8 cellular contexts compared by ENCODE assay signal in genomic region chr10:88392222-88392621, GRCh38.
DNase-seq lines count a peak whose midpoint lies in the region; ATAC-seq and TF ChIP-seq lines count a peak whose summit lies in the region.

No MANE protein-coding gene starts in this region.

- H3K27me3 Mint-ChIP-seq in activated CD4-positive, alpha-beta memory T cell treated with anti-CD3 and anti-CD28 coated beads, Interleukin-2, amount 10 ng/mL, durations not matched to agents 7 days and 5 days, result no peaks in the 10 kb centered on the region

- H3K9me3 ChIP-seq in hepatocyte (ENCODE audit: low read depth), result peaks cover 6% of the 10 kb centered on the region

- CTCF ChIA-PET in GM10248 (lab: Yijun Ruan, JAX), result interaction anchor here (0.9 to 1.7 kb wide), 13 partner anchors 8 to 531 kb away, joined by 3 to 5 read pairs (median 3); no protein-coding TSS in a partner anchor
- CTCF ChIA-PET in activated CD4-positive, alpha-beta memory T cell treated with anti-CD3 and anti-CD28 coated beads, Interleukin-2, amount 10 ng/mL, durations not matched to agents 7 days and 5 days (lab: Charles Lee), result interaction anchor here (0.9 to 1.8 kb wide), 6 partner anchors 15 to 541 kb away, joined by 3 to 8 read pairs (median 4); partner anchors contain the start of genes KLLN, PTEN and RNLS

- H3K4me3 ChIP-seq in hepatocyte, result no peak overlapping the region

- TF ChIP-seq CTCF in GM10248 (IDR thresholded peaks at IDR 0.05; ENCODE audit: control extremely low read depth, extremely low read depth, low read depth, missing control alignments) (no peak), hepatocyte (IDR thresholded peaks at IDR 0.05; ENCODE audit: poor library complexity) (no peak)

- H3K9me3 Mint-ChIP-seq in activated CD4-positive, alpha-beta memory T cell treated with anti-CD3 and anti-CD28 coated beads, Interleukin-2, amount 10 ng/mL, durations not matched to agents 7 days and 5 days, result peaks cover 10% of the 10 kb centered on the region

- H3K27me3 ChIP-seq in hepatocyte, result no peaks in the 10 kb centered on the region

- peaks cover 18% of the 10 kb centered on the region for H3K4me1 ChIP-seq in hepatocyte (ENCODE audit: insufficient read depth)

- DNase-seq in GM10248 (ENCODE audit: extremely low spot score) (peak; percentile 24), H4 (ENCODE audit: low spot score) (no peak), NCI-H510A treated with DMSO at 0.1 percent for 48 hours (lab: John Stamatoyannopoulos, UW) (no peak), activated gamma-delta T cell (lab: John Stamatoyannopoulos, UW) (no peak), hepatocyte (ENCODE audit: low spot score) (no peak)
- DNase-seq in activated CD4-positive, alpha-beta memory T cell treated with anti-CD3 and anti-CD28 coated beads, Interleukin-2, amount 10 ng/mL, durations not matched to agents 7 days and 5 days, result peak; percentile 33

- no peaks in the 10 kb centered on the region for H3K36me3 ChIP-seq in hepatocyte (replicated peaks; ENCODE audit: insufficient read depth, low read depth)

- H3K27ac Mint-ChIP-seq in activated CD4-positive, alpha-beta memory T cell treated with anti-CD3 and anti-CD28 coated beads, Interleukin-2, amount 10 ng/mL, durations not matched to agents 7 days and 5 days, result peak overlapping the region; percentile 13

- no peaks in the 10 kb centered on the region for H4K20me1 ChIP-seq in hepatocyte (ENCODE audit: insufficient read depth, poor library complexity, severe bottlenecking)

- peaks cover 22% of the 10 kb centered on the region for H3K4me1 Mint-ChIP-seq in activated CD4-positive, alpha-beta memory T cell treated with anti-CD3 and anti-CD28 coated beads, Interleukin-2, amount 10 ng/mL, durations not matched to agents 7 days and 5 days

- H3K27ac ChIP-seq in hepatocyte, result no peak overlapping the region

- ATAC-seq in GM19455 (IDR thresholded peaks at IDR 0.05; ENCODE audit: unreplicated experiment) (peak; percentile 84), HG03159 (IDR thresholded peaks at IDR 0.05; ENCODE audit: unreplicated experiment) (peak; percentile 78)

- no peak overlapping the region for H3K4me2 ChIP-seq in hepatocyte

- H2AFZ ChIP-seq in hepatocyte, result no peak overlapping the region

- no peaks in the 10 kb centered on the region for H3K9me2 ChIP-seq in hepatocyte (replicated peaks; ENCODE audit: insufficient read depth)

- H3K36me3 Mint-ChIP-seq in activated CD4-positive, alpha-beta memory T cell treated with anti-CD3 and anti-CD28 coated beads, Interleukin-2, amount 10 ng/mL, durations not matched to agents 7 days and 5 days (ENCODE audit: low read depth), result peaks cover 19% of the 10 kb centered on the region

- H3K4me3 Mint-ChIP-seq in activated CD4-positive, alpha-beta memory T cell treated with anti-CD3 and anti-CD28 coated beads, Interleukin-2, amount 10 ng/mL, durations not matched to agents 7 days and 5 days, result no peak overlapping the region

- POLR2A ChIA-PET in GM10248 (lab: Yijun Ruan, JAX), result no interaction called here
- POLR2A ChIA-PET in activated CD4-positive, alpha-beta memory T cell treated with anti-CD3 and anti-CD28 coated beads, Interleukin-2, amount 10 ng/mL, durations not matched to agents 7 days and 5 days (lab: Charles Lee), result interaction anchor here (1.2 to 2.5 kb wide), 3 partner anchors 121 to 530 kb away, joined by 3 to 13 read pairs (median 12); partner anchors contain the start of genes KLLN and PTEN

- H3K79me2 ChIP-seq in hepatocyte, result no peaks in the 10 kb centered on the region

- WGBS in hepatocyte (ENCODE audit: low lambda C conversion rate, missing lambda C conversion rate), result 79% methylated on average over 1 of the region's 1 CpG

Comparison
In these comparisons a context has a peak if more than half of its experiments do, and no peak if none do; other contexts are left out.
1. DNase-seq: peak in GM10248 (single experiment) and activated CD4-positive, alpha-beta memory T cell treated with anti-CD3 and anti-CD28 coated beads, Interleukin-2, amount 10 ng/mL, durations not matched to agents 7 days and 5 days (single experiment); none in H4 (single experiment), NCI-H510A treated with DMSO at 0.1 percent for 48 hours (single experiment), activated gamma-delta T cell (single experiment) and hepatocyte (single experiment).